8 cellular contexts compared by ENCODE assay signal in genomic region chr9:98848450-98849149, GRCh38. TPM values are rescaled to one million over a fixed set of nuclear protein-coding genes. Genes with fewer than 3 reads are reported as not detected.
DNase-seq lines count a peak whose midpoint lies in the region; ATAC-seq and TF ChIP-seq lines count a peak whose summit lies in the region.

No MANE protein-coding gene starts in this region.

- H3K4me3 ChIP-seq in HCT116 (replicated peaks in 1 of 2; ENCODE audit: low read depth in 1 of 2, low read length in 2 of 2) (no peak overlapping the region), adipocyte (ENCODE audit: low read length) (peak overlapping the region; percentile 76), heart right ventricle (peak overlapping the region; percentile 15 to 50 (median 35)), prostate gland (peak overlapping the region in 1 of 2 donors; percentile 16)

- H2AFZ ChIP-seq in HCT116 (ENCODE audit: low read depth, low read length, poor library complexity, severe bottlenecking) = no peak overlapping the region

- H3K36me3 ChIP-seq in HCT116 (ENCODE audit: control insufficient read depth in 1 of 2, insufficient read depth in 2 of 2, low read length in 2 of 2) = peaks cover 2 to 9% of the 10 kb centered on the region in 2 experiments; a peak in 2 of 4 replicates
- no peaks in the 10 kb centered on the region for H3K36me3 ChIP-seq in adipocyte (ENCODE audit: control insufficient read depth, insufficient read depth, low read length, severe bottlenecking)
- no peaks in the 10 kb centered on the region for H3K36me3 ChIP-seq in heart right ventricle
- no peaks in the 10 kb centered on the region for H3K36me3 ChIP-seq in prostate gland

- TF ChIP-seq CTCF in HCT116 (IDR thresholded peaks at IDR 0.05 in 2 of 3, conservative IDR thresholded peaks at IDR 0.05 in 1 of 3; ENCODE audit: borderline replicate concordance in 1 of 3, insufficient read depth in 1 of 3, low read depth in 2 of 3, low read length in 2 of 3) = peak; percentile 90 to 93 (median 91)
- peak; percentile 73 to 98 (median 95) for TF ChIP-seq CTCF in heart right ventricle (IDR thresholded peaks at IDR 0.05)
- TF ChIP-seq CTCF in prostate gland (IDR thresholded peaks at IDR 0.05) = peak; percentile 82 to 94 (median 90)

- no TSS peak for BruUV-seq in HCT116 (replicated peaks; lab: Mats Ljungman, UMichigan)

- H3K9ac ChIP-seq in HCT116 (ENCODE audit: low read length) (peak overlapping the region; percentile 7; the same call in 1 of the 2 replicates), adipocyte (ENCODE audit: low read length) (peak overlapping the region; percentile 59)

- RAD21 ChIA-PET in HCT116 (lab: Charles Lee; ENCODE audit: low non-redundant PET in 1 of 2, low total read pairs in 2 of 2, uncharacterized antibody in 2 of 2, unreplicated experiment in 2 of 2) = interaction anchor here (0.6 to 1.2 kb wide), 5 partner anchors 41 to 373 kb away, joined by 3 to 4 read pairs (median 3); partner anchors contain the start of genes ALG2 (in 1 of the 2), GALNT12 (in 1 of the 2) and SEC61B (in 1 of the 2)

- DNase-seq in GF-D8 (lab: John Stamatoyannopoulos, UW) = peak; percentile 23
- peak; percentile 93 for DNase-seq in HCT116 (ENCODE audit: low read depth, low spot score)
- DNase-seq in NCI-H1048 (lab: John Stamatoyannopoulos, UW) = peak; percentile 91
- peak; percentile 96 for DNase-seq in SW480 (ENCODE audit: low spot score)
- DNase-seq in adipocyte (ENCODE audit: low read depth) = peak; percentile 96
- DNase-seq in heart right ventricle = peak; percentile 89 to 92
- DNase-seq in prostate gland (ENCODE audit: low spot score) = peak; percentile 95
- DNase-seq in ureter (ENCODE audit: low spot score) = peak; percentile 88

- peaks cover 9 to 39% of the 10 kb centered on the region in 2 experiments; a peak in 3 of 4 replicates for H3K4me1 ChIP-seq in HCT116 (ENCODE audit: control insufficient read depth in 1 of 2, insufficient read depth in 2 of 2, low read length in 2 of 2)
- peaks cover 3% of the 10 kb centered on the region for H3K4me1 ChIP-seq in adipocyte (ENCODE audit: control insufficient read depth, insufficient read depth, low read length)
- peaks cover 0 to 17% (median 6%) of the 10 kb centered on the region in 9 donors for H3K4me1 ChIP-seq in heart right ventricle
- H3K4me1 ChIP-seq in prostate gland (replicated peaks) = no peaks in the 10 kb centered on the region

- intact Hi-C loops in HCT116 (cut with micrococcal nuclease) (loop anchor here (1.0 kb wide), 4 partner anchors 127 to 533 kb away; no protein-coding TSS in a partner anchor), heart right ventricle (cut with DNase I) (loop anchor here in 5 of 10 donors (2.0 to 5.0 kb wide), 5 partner anchors 149 to 294 kb away; no protein-coding TSS in a partner anchor), prostate gland (cut with DNase I) (loop anchor here (2.0 to 5.0 kb wide), 3 partner anchors 41 to 292 kb away; partner anchors contain the start of gene GALNT12)

- TF ChIP-seq RAD21 in HCT116 (IDR thresholded peaks at IDR 0.05; ENCODE audit: low read depth) = peak; percentile 97

- H3K4me2 ChIP-seq in HCT116 (ENCODE audit: low read length) = peak overlapping the region; percentile 34

- no peaks in the 10 kb centered on the region for H3K9me3 ChIP-seq in HCT116 (ENCODE audit: control insufficient read depth in 1 of 2, insufficient read depth in 1 of 2, low read depth in 1 of 2, low read length in 2 of 2)
- no peaks in the 10 kb centered on the region for H3K9me3 ChIP-seq in adipocyte (ENCODE audit: control insufficient read depth, low read length)
- H3K9me3 ChIP-seq in heart right ventricle = no peaks in the 10 kb centered on the region
- H3K9me3 ChIP-seq in prostate gland = no peaks in the 10 kb centered on the region

- POLR2A ChIA-PET in HCT116 (lab: Charles Lee) = interaction anchor here (1.6 kb wide), 1 partner anchor 18 kb away, joined by 3 read pairs; no protein-coding TSS in a partner anchor

- no peaks in the 10 kb centered on the region for H3K79me2 ChIP-seq in HCT116 (ENCODE audit: insufficient read depth, low read length)

- TF ChIP-seq POLR2A in HCT116 (IDR thresholded peaks at IDR 0.05; ENCODE audit: borderline replicate concordance, extremely low read depth, insufficient read depth, insufficient read length) = no peak
- TF ChIP-seq POLR2A in prostate gland (IDR thresholded peaks at IDR 0.05) = no peak

- ATAC-seq in HCT116 (peak; percentile 97), heart right ventricle (peak; percentile 95 to 99 (median 98))

- 6 to 10% methylated on average over 16 of the region's 16 CpGs for WGBS in heart right ventricle, 2 donors
- WGBS in prostate gland = 9% methylated on average over 16 of the region's 16 CpGs

- no peaks in the 10 kb centered on the region for H4K20me1 ChIP-seq in HCT116 (ENCODE audit: insufficient read depth)

- H3K27ac ChIP-seq in HCT116 (ENCODE audit: low read depth, low read length) (no peak overlapping the region), heart right ventricle (peak overlapping the region in 6 of 10 donors; percentile 13 to 50 (median 40)), prostate gland (peak overlapping the region in 1 of 2 donors; percentile 22)

- no peaks in the 10 kb centered on the region for H3K27me3 ChIP-seq in HCT116 (ENCODE audit: insufficient read depth, low read length)
- H3K27me3 ChIP-seq in adipocyte (replicated peaks; ENCODE audit: control insufficient read depth, insufficient read depth, low read length) = no peaks in the 10 kb centered on the region
- H3K27me3 ChIP-seq in heart right ventricle = peaks cover 0 to 3% (median 0%) of the 10 kb centered on the region in 7 donors
- no peaks in the 10 kb centered on the region for H3K27me3 ChIP-seq in prostate gland (replicated peaks; ENCODE audit: insufficient read depth)

- H3K9me2 ChIP-seq in HCT116 (ENCODE audit: insufficient read depth) = no peaks in the 10 kb centered on the region

- CTCF ChIA-PET in HCT116 (lab: Charles Lee) = interaction anchor here (0.6 to 4.5 kb wide), 13 partner anchors 10 to 292 kb away, joined by 3 to 55 read pairs (median 4); partner anchors contain the start of gene GALNT12

TF ChIP-seq in HCT116, 20 proteins besides CTCF, POLR2A, EP300 and RAD21:
- TF ChIP-seq POLR2AphosphoS5 (IDR thresholded peaks at IDR 0.05; ENCODE audit: low read depth, low read length) (peak; percentile 64; the same call in 1 of the 2 replicates), JUND (IDR thresholded peaks at IDR 0.05) (peak; percentile 67), ZNF274 (IDR thresholded peaks at IDR 0.05; ENCODE audit: low read depth, low read length) (no peak), TCF7L2 (IDR thresholded peaks at IDR 0.05; ENCODE audit: borderline replicate concordance, extremely low read depth, insufficient read depth, insufficient read length) (no peak), SIN3A (IDR thresholded peaks at IDR 0.05; ENCODE audit: low read depth) (peak; percentile 66; the same call in 1 of the 2 replicates), SP1 (IDR thresholded peaks at IDR 0.05; ENCODE audit: low read depth) (peak; percentile 85), FOSL1 (IDR thresholded peaks at IDR 0.05; ENCODE audit: low read depth) (peak; percentile 52; the same call in 1 of the 2 replicates), CBX3 (IDR thresholded peaks at IDR 0.05; ENCODE audit: low read depth) (peak; percentile 86), CEBPB (IDR thresholded peaks at IDR 0.05; ENCODE audit: low read depth) (peak; percentile 46; the same call in 1 of the 2 replicates)
- TF ChIP-seq, protein P1, sequence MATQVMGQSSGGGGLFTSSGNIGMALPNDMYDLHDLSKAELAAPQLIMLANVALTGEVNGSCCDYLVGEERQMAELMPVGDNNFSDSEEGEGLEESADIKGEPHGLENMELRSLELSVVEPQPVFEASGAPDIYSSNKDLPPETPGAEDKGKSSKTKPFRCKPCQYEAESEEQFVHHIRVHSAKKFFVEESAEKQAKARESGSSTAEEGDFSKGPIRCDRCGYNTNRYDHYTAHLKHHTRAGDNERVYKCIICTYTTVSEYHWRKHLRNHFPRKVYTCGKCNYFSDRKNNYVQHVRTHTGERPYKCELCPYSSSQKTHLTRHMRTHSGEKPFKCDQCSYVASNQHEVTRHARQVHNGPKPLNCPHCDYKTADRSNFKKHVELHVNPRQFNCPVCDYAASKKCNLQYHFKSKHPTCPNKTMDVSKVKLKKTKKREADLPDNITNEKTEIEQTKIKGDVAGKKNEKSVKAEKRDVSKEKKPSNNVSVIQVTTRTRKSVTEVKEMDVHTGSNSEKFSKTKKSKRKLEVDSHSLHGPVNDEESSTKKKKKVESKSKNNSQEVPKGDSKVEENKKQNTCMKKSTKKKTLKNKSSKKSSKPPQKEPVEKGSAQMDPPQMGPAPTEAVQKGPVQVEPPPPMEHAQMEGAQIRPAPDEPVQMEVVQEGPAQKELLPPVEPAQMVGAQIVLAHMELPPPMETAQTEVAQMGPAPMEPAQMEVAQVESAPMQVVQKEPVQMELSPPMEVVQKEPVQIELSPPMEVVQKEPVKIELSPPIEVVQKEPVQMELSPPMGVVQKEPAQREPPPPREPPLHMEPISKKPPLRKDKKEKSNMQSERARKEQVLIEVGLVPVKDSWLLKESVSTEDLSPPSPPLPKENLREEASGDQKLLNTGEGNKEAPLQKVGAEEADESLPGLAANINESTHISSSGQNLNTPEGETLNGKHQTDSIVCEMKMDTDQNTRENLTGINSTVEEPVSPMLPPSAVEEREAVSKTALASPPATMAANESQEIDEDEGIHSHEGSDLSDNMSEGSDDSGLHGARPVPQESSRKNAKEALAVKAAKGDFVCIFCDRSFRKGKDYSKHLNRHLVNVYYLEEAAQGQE (IDR thresholded peaks at IDR 0.05; ENCODE audit: low read depth) = no peak
- TF ChIP-seq, protein P2, sequence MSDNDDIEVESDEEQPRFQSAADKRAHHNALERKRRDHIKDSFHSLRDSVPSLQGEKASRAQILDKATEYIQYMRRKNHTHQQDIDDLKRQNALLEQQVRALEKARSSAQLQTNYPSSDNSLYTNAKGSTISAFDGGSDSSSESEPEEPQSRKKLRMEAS (IDR thresholded peaks at IDR 0.05) = peak; percentile 53

RNA-seq across cellular contexts. Expression of gene GALNT12, which starts 41.1 kb away (rescaled TPM):
- 31.2 TPM for total RNA-seq in HCT116 (2021; ENCODE audit: unreplicated experiment)
- 30.0 and 30.3 TPM in 2 replicates for polyA plus RNA-seq in HCT116 (2012)
- total RNA-seq in heart right ventricle = 1 to 10 TPM in 3 of 10 donors, under 1 TPM in 7; 0.25 to 1.3 (median 0.53) TPM
- under 1 TPM; 0.38 to 0.59 TPM for polyA plus RNA-seq in heart right ventricle
- total RNA-seq in prostate gland = 10 to 100 TPM in 1 of 2 donors, 1 to 10 TPM in 1; 9.0 to 10.2 TPM
- total RNA-seq in ureter = 38.5 TPM

RNA-seq across cellular contexts. Expression of gene ANKS6, which starts 52.2 kb away (rescaled TPM):
- total RNA-seq in HCT116 (2021; ENCODE audit: unreplicated experiment) (39.2 TPM), heart right ventricle (1 to 10 TPM; 3.1 to 5.4 (median 4.1) TPM), prostate gland (10 to 100 TPM; 11.6 to 18.8 TPM), ureter (38.1 TPM)
- 34.6 and 36.1 TPM in 2 replicates for polyA plus RNA-seq in HCT116 (2012)
- polyA plus RNA-seq in heart right ventricle = 1 to 10 TPM; 6.9 to 8.0 TPM

Comparison
In these comparisons a context has a peak if more than half of its experiments do, and no peak if none do; other contexts are left out.
1. DNase-seq: peak in every context shown above with its lines; median percentile 96 in SW480; 96 in adipocyte; 95 in prostate gland; 93 in HCT116; 91 in NCI-H1048; 90 in heart right ventricle; 88 in ureter; 23 in GF-D8.
2. H3K4me3 ChIP-seq: peak in adipocyte (single experiment) and heart right ventricle (10 of 10); none in HCT116 (0 of 2).
3. RNA of gene GALNT12, which starts 41.1 kb away (total RNA-seq): 38.5 TPM in ureter (single experiment), 31.2 TPM in HCT116 (single experiment) and 9.0 to 10.2 TPM in prostate gland; 0.25 to 1.3 TPM in heart right ventricle; every median in the first group is over 4 times any median in the second.
4. Peak in every context shown above with its lines, with median percentiles within 50 percentile points of each other: CTCF ChIP-seq.